ENCODE assay signal across 12 cellular contexts in the genomic region with DNA sequence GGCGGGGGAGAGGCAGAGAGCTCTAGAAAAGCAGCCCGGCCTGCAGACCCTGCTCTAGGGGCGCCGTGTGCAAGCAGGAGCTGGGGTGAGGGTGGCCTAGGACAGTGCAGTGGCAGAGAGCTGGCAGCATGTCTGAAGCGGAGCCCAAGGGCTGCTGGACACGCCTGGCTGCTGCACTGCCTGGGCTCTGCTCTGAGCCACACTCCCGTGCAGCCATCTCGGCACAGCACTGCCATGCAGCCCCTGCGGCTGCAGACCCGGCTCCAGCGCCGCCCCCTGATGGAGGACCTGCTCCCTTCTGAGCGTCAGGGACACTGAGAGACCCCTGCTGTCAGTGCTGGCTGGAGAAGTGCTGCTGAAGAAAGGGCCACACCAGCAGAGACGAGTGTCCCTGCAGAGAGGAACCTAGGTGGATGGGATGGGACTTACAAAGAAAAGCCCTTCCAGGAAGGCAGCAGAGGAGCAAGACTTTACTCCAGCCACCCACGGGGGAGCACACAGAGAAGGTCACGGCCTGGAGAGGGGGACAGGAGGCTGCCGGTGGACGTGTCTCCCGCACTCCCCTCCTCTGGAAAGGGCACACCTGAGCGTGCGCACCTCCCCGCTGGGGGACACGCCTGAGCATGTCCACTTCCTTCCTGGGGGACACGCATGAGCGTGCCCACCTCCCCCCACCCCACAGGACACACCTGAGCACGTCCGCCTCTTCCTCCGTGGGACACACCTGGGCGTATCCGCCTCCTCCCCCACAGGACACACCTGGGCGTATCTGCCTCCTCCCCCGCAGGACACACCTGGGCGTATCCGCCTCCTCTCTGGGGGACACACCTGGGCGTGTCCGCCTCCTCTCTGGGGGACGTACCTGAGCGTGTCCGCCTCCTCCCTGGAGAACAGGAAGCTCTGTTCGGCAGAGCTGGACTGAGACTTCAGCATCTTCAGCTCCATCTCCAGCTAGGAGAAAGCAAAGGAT.
DNase-seq lines count a peak whose midpoint lies in the region; ATAC-seq, FAIRE-seq and TF ChIP-seq lines count a peak whose summit lies in the region.
"Had no signal": no experiment of that assay in that cellular context is flagged by ENCODE, and none has a peak within 500 bp of the region (broad histone marks: within the 10 kb centered on the region; RNA-seq: fewer than 3 reads in every experiment).

No MANE protein-coding gene starts in this region.

- no peak for TF ChIP-seq RAD21 in GM12878 (IDR thresholded peaks at IDR 0.05; ENCODE audit: insufficient read depth, low read depth, low read length)

- peaks cover 4% of the 10 kb centered on the region for H3K36me3 Mint-ChIP-seq in glutamatergic neuron (ENCODE audit: unreplicated experiment)

- RAD21 ChIA-PET in GM12878 (lab: Charles Lee; ENCODE audit: unreplicated experiment), result no interaction called here

- no TSS peak for BruUV-seq in GM12878 (replicated peaks; lab: Mats Ljungman, UMichigan)

- H3K4me1 ChIP-seq in GM12878 (ENCODE audit: control insufficient read depth, insufficient read depth, low read length) (peaks cover 7% of the 10 kb centered on the region), spleen (peaks cover 0 to 23% (median 9%) of the 10 kb centered on the region in 6 donors)
- H3K4me1 ChIP-seq: suprapubic skin had no signal

- no peak for TF ChIP-seq EP300 in GM12878 (IDR thresholded peaks at IDR 0.05; ENCODE audit: borderline replicate concordance in 1 of 2, control insufficient read depth in 1 of 2, low read depth in 2 of 2, low read length in 2 of 2)

- H3K27me3 Mint-ChIP-seq in glutamatergic neuron (ENCODE audit: unreplicated experiment), result peaks cover under 1% of the 10 kb centered on the region

- H3K4me3 ChIP-seq in GM12878, result no peak overlapping the region
- H3K4me3 ChIP-seq in spleen, result peak overlapping the region in 1 of 8 donors; percentile 59
- H3K4me3 ChIP-seq: GM23248, suprapubic skin had no signal

- H3K27ac ChIP-seq in GM12878 (ENCODE audit: control insufficient read depth, insufficient read depth) (no peak overlapping the region), spleen (peak overlapping the region in 1 of 8 donors; percentile 56)
- H3K27ac ChIP-seq: GM23248, suprapubic skin had no signal

- H2AFZ ChIP-seq in GM12878 (ENCODE audit: control insufficient read depth, low read depth, low read length), result no peak overlapping the region
- H2AFZ ChIP-seq: GM23248 had no signal

- H3K9me3 Mint-ChIP-seq in glutamatergic neuron (ENCODE audit: unreplicated experiment), result peaks cover 10% of the 10 kb centered on the region

- no peaks in the 10 kb centered on the region for H3K79me2 ChIP-seq in GM12878 (ENCODE audit: control insufficient read depth, insufficient read depth, low read length)

- H3K36me3 ChIP-seq in GM12878 (ENCODE audit: control insufficient read depth in 2 of 2, insufficient read depth in 2 of 2, low read length in 1 of 2) (peaks cover 0 to 9% of the 10 kb centered on the region in 2 experiments; a peak in 2 of 4 replicates), spleen (peaks cover 0 to 59% (median 11%) of the 10 kb centered on the region in 6 donors)

- no peak overlapping the region for H3K4me3 Mint-ChIP-seq in glutamatergic neuron (ENCODE audit: unreplicated experiment)

- ATAC-seq in HG02840 (IDR thresholded peaks at IDR 0.05; ENCODE audit: low FRiP score, unreplicated experiment) (peak; percentile 55), GM12878 (no peak), HG02588 (IDR thresholded peaks at IDR 0.05; ENCODE audit: unreplicated experiment) (no peak)

- H3K27me3 ChIP-seq in GM12878 (replicated peaks in 1 of 2; ENCODE audit: control insufficient read depth in 2 of 2, insufficient read depth in 2 of 2, low read length in 1 of 2) (no peaks in the 10 kb centered on the region), spleen (replicated peaks in 1 of 7) (no peaks in the 10 kb centered on the region)
- H3K27me3 ChIP-seq: suprapubic skin had no signal

- TF ChIP-seq CTCF in GM12878 (IDR thresholded peaks at IDR 0.05 in 2 of 3, conservative IDR thresholded peaks at IDR 0.05 in 1 of 3; ENCODE audit: control insufficient read depth in 2 of 3, extremely low read depth in 1 of 3, insufficient read depth in 1 of 3, low read depth in 3 of 3, low read length in 3 of 3), result no peak
- no peak for TF ChIP-seq CTCF in spleen (IDR thresholded peaks at IDR 0.05 in 8 of 11, conservative IDR thresholded peaks at IDR 0.05 in 3 of 11)
- TF ChIP-seq CTCF in glutamatergic neuron (IDR thresholded peaks at IDR 0.05; ENCODE audit: partially characterized antibody, unreplicated experiment), result no peak

- in situ Hi-C loops in GM12878 (cut with MboI), result no loop called here

- DNase-seq in GM12878 (ENCODE audit: low read depth, low spot score) (no peak), spleen (peak; percentile 93), glutamatergic neuron (no peak)
- no peak for DNase-seq in activated CD4-positive, alpha-beta T cell treated with anti-CD3 and anti-CD28 coated beads, Interleukin-2, amount 50 U/mL, for 48 hours
- DNase-seq: foreskin fibroblast, GM23248, NCI-H524 treated with DMSO at 0.1 percent for 48 hours had no signal

- CTCF ChIA-PET in GM12878 (lab: Yijun Ruan, JAX), result no interaction called here

- no peak for FAIRE-seq in GM12878 (lab: Jason Lieb, UNC)
- FAIRE-seq: HTR-8/SVneo had no signal

- peaks cover 14% of the 10 kb centered on the region for H3K4me1 Mint-ChIP-seq in glutamatergic neuron (ENCODE audit: low read depth, unreplicated experiment)

- SMC1A ChIA-PET in GM12878 (lab: Charles Lee; ENCODE audit: uncharacterized antibody, unreplicated experiment), result no interaction called here

- H3K27ac Mint-ChIP-seq in glutamatergic neuron (ENCODE audit: unreplicated experiment), result no peak overlapping the region

- H3K9me3 ChIP-seq in GM12878 (replicated peaks; ENCODE audit: control insufficient read depth, insufficient read depth, low read length) (no peaks in the 10 kb centered on the region; the same call in 2 of the 3 replicates), spleen (no peaks in the 10 kb centered on the region)
- H3K9me3 ChIP-seq: suprapubic skin had no signal

- POLR2A ChIA-PET in GM12878 (lab: Charles Lee), result no interaction called here

- TF ChIP-seq POLR2A in GM19193 (IDR thresholded peaks at IDR 0.05; ENCODE audit: extremely low read depth, insufficient read depth, insufficient read length) (peak; percentile 29), GM12878 (IDR thresholded peaks at IDR 0.05; ENCODE audit: low read depth, low read length) (no peak), spleen (IDR thresholded peaks at IDR 0.05) (no peak)

- intact Hi-C loops in GM12878 (cut with micrococcal nuclease; ENCODE audit: unreplicated experiment), result no loop called here
- intact Hi-C loops in spleen (cut with DNase I; ENCODE audit: low total_unique reads), result no loop called here

- WGBS in GM12878 (ENCODE audit: insufficient coverage, insufficient replicate concordance, low lambda C conversion rate, missing lambda C conversion rate), result 53% methylated on average over 40 of the region's 40 CpGs
- 67 to 84% (median 83%) methylated on average over 25 to 40 of the region's 40 CpGs for WGBS in spleen, 5 donors

- no peak overlapping the region for H3K9ac ChIP-seq in GM12878 (ENCODE audit: control insufficient read depth, insufficient read depth, low read length)
- H3K9ac ChIP-seq: GM23248 had no signal

- no peak overlapping the region for H3K4me2 ChIP-seq in GM12878 (ENCODE audit: control insufficient read depth, insufficient read depth)

- no peaks in the 10 kb centered on the region for H4K20me1 ChIP-seq in GM12878 (ENCODE audit: control insufficient read depth, insufficient read depth)

TF ChIP-seq in GM12878, 131 proteins besides CTCF, POLR2A, EP300 and RAD21:
- TF ChIP-seq EGR1 (IDR thresholded peaks at IDR 0.05; ENCODE audit: borderline replicate concordance in 1 of 2, low read depth in 2 of 2, low read length in 2 of 2), result peak in 1 of 2 experiments; percentile 93; a peak in 2 of 3 replicates
- TF ChIP-seq CREB1 (IDR thresholded peaks at IDR 0.05; ENCODE audit: low read depth), result peak; percentile 30; the same call in 1 of the 2 replicates
- peak; percentile 56; the same call in 1 of the 2 replicates for TF ChIP-seq TCF12 (IDR thresholded peaks at IDR 0.05; ENCODE audit: low read depth, low read length)
- TF ChIP-seq, protein P1, sequence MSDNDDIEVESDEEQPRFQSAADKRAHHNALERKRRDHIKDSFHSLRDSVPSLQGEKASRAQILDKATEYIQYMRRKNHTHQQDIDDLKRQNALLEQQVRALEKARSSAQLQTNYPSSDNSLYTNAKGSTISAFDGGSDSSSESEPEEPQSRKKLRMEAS (IDR thresholded peaks at IDR 0.05; ENCODE audit: low read depth, low read length), result no peak
- no peak for TF ChIP-seq RFX5 (IDR thresholded peaks at IDR 0.05; ENCODE audit: low read depth, low read length)
- peak; percentile 27 for TF ChIP-seq SIX5 (IDR thresholded peaks at IDR 0.05; ENCODE audit: low read depth, low read length, severe bottlenecking)
- no peak for TF ChIP-seq SRF (IDR thresholded peaks at IDR 0.05; ENCODE audit: low read depth in 2 of 2, low read length in 2 of 2)
- peak; percentile 76 for TF ChIP-seq TARDBP (IDR thresholded peaks at IDR 0.05; ENCODE audit: borderline replicate concordance)
- TF ChIP-seq ASH2L (IDR thresholded peaks at IDR 0.05; ENCODE audit: borderline replicate concordance, low read depth), result no peak
- peak; percentile 53 for TF ChIP-seq SP1 (IDR thresholded peaks at IDR 0.05; ENCODE audit: low read depth, low read length)
